ENCODE assay signal across 8 cellular contexts in the genomic region with DNA sequence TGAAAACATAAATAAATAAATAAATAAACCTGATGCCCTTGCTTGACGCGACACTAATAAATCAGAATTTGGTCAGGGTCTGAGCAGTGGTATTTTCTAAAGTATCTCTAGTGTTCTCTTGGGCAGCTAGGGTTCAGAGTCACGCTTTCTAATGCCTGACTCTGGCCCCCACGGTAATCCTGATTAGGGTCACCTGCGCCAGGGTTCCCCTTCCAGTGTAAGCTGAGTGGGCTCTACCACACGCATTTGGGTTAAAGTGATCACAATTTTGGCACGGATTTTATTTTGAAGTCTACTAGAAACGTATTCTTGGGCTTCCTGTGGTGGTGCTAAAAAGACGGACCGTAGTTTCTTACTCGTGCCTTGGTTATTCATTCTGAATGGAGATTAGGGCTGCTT. TPM values are rescaled to one million over a fixed set of nuclear protein-coding genes. Genes with fewer than 3 reads are reported as not detected.
DNase-seq lines count a peak whose midpoint lies in the region; ATAC-seq and TF ChIP-seq lines count a peak whose summit lies in the region.

No MANE protein-coding gene starts in this region.

- in situ Hi-C loops in gastrocnemius medialis (cut with MboI; ENCODE audit: low sequenced_read_pairs in 4 of 4): no loop called here

- H3K4me3 Mint-ChIP-seq in T-cell: peak overlapping the region; percentile 96 to 100 (median 98)

- ATAC-seq in T-cell (replicated peaks in 1 of 4) (no peak), foreskin keratinocyte (peak; percentile 6), gastrocnemius medialis (peak in 1 of 2 donors; percentile 7)

- H3K36me3 Mint-ChIP-seq in T-cell: peaks cover 15% of the 10 kb centered on the region

- H3K36me3 ChIP-seq in cardiac muscle cell (peaks cover 20% of the 10 kb centered on the region), gastrocnemius medialis (peaks cover 0 to 24% of the 10 kb centered on the region in 2 donors)

- intact Hi-C loops in cardiac septum (cut with DNase I): no loop called here
- intact Hi-C loops in gastrocnemius medialis (cut with DNase I; ENCODE audit: low total_unique reads): loop anchor here (1.0 to 2.0 kb wide), 2 partner anchors 110 to 747 kb away; partner anchors contain the start of genes PWWP2A and UBLCP1

- H3K4me3 ChIP-seq in cardiac muscle cell (peak overlapping the region; percentile 96), gastrocnemius medialis (peak overlapping the region; percentile 72 to 92 (median 82))

- CTCF ChIA-PET in T-cell (lab: Charles Lee): interaction anchor here (0.5 to 3.8 kb wide), 8 partner anchors 12 to 726 kb away, joined by 3 to 38 read pairs (median 4); partner anchors contain the start of gene PWWP2A (in 1 of the 2)
- CTCF ChIA-PET in GM10248 (lab: Yijun Ruan, JAX): interaction anchor here (0.9 to 5.5 kb wide), 10 partner anchors 10 to 853 kb away, joined by 3 to 59 read pairs (median 4); no protein-coding TSS in a partner anchor

- H3K27me3 ChIP-seq in cardiac muscle cell (no peaks in the 10 kb centered on the region), foreskin keratinocyte (no peaks in the 10 kb centered on the region), gastrocnemius medialis (no peaks in the 10 kb centered on the region)

- POLR2A ChIA-PET in T-cell (lab: Charles Lee): interaction anchor here in 1 of 2 donors (0.6 to 1.0 kb wide), 3 partner anchors 17 to 855 kb away, joined by 3 read pairs; no protein-coding TSS in a partner anchor
- POLR2A ChIA-PET in GM10248 (lab: Yijun Ruan, JAX): interaction anchor here (0.5 to 0.6 kb wide), 2 partner anchors 13 to 147 kb away, joined by 3 read pairs; no protein-coding TSS in a partner anchor

- DNase-seq in cardiac muscle cell (ENCODE audit: low read depth in 1 of 2, low spot score in 1 of 2) (no peak), cardiac septum (ENCODE audit: low spot score) (no peak), T-cell (no peak), foreskin keratinocyte (no peak), gastrocnemius medialis (no peak), mesenteric fat pad (ENCODE audit: low spot score) (no peak), GM10248 (ENCODE audit: extremely low spot score) (no peak), 8988T (no peak)

- peaks cover 29 to 34% (median 33%) of the 10 kb centered on the region in 3 donors for H3K4me1 Mint-ChIP-seq in T-cell

- TF ChIP-seq POLR2A in gastrocnemius medialis (IDR thresholded peaks at IDR 0.05): no peak

- peaks cover 11% of the 10 kb centered on the region for H3K4me1 ChIP-seq in cardiac muscle cell (ENCODE audit: low read depth)
- no peaks in the 10 kb centered on the region for H3K4me1 ChIP-seq in foreskin keratinocyte
- H3K4me1 ChIP-seq in gastrocnemius medialis: peaks cover 10 to 20% of the 10 kb centered on the region in 2 donors

- no peaks in the 10 kb centered on the region for H3K9me3 Mint-ChIP-seq in T-cell

- no peak for TF ChIP-seq CTCF in cardiac muscle cell (IDR thresholded peaks at IDR 0.05; ENCODE audit: low read depth, low read length)
- no peak for TF ChIP-seq CTCF in foreskin keratinocyte (conservative IDR thresholded peaks at IDR 0.05)
- TF ChIP-seq CTCF in gastrocnemius medialis (IDR thresholded peaks at IDR 0.05 in 4 of 5, conservative IDR thresholded peaks at IDR 0.05 in 1 of 5): no peak
- no peak for TF ChIP-seq CTCF in GM10248 (IDR thresholded peaks at IDR 0.05; ENCODE audit: control extremely low read depth, extremely low read depth, low read depth, missing control alignments)

- H3K27ac ChIP-seq in cardiac muscle cell: peak overlapping the region; percentile 93
- peak overlapping the region; percentile 33 for H3K27ac ChIP-seq in foreskin keratinocyte
- peak overlapping the region; percentile 84 to 88 (median 86) for H3K27ac ChIP-seq in gastrocnemius medialis

- H3K27ac Mint-ChIP-seq in T-cell: peak overlapping the region; percentile 91 to 98

- H3K9me3 ChIP-seq in cardiac muscle cell (ENCODE audit: low read depth) (no peaks in the 10 kb centered on the region), gastrocnemius medialis (no peaks in the 10 kb centered on the region)

- H3K27me3 Mint-ChIP-seq in T-cell: no peaks in the 10 kb centered on the region

RNA-seq across cellular contexts. Expression of gene TTC1, which starts 0.7 kb away (rescaled TPM):
- total RNA-seq in cardiac muscle cell: 28.1 and 39.4 TPM in 2 replicates
- polyA plus RNA-seq in cardiac muscle cell: 48.8 and 54.6 TPM in 2 replicates
- 67.7 TPM for total RNA-seq in cardiac septum
- 10 to 100 TPM; 25.4 to 43.6 (median 37.3) TPM for total RNA-seq in T-cell
- 48.8 and 53.1 TPM in 2 replicates for total RNA-seq in foreskin keratinocyte
- 50.4 and 56.8 TPM in 2 replicates for polyA plus RNA-seq in foreskin keratinocyte
- total RNA-seq in gastrocnemius medialis: 10 to 100 TPM; 39.9 to 67.9 (median 56.3) TPM
- 43.2 TPM for total RNA-seq in mesenteric fat pad

Comparison
In these comparisons a context has a peak if more than half of its experiments do, and no peak if none do; other contexts are left out.
1. H3K27ac ChIP-seq: peak in every context shown above with its lines; median percentile 93 in cardiac muscle cell; 86 in gastrocnemius medialis; 33 in foreskin keratinocyte.